In genomic region chr15:50051811-50052419, GRCh38 we compare ENCODE assay signal across 8 cellular contexts.
A peak's percentile ranks its signal among the peaks of the same experiment; 100 is the strongest.
DNase-seq lines count a peak whose midpoint lies in the region; ATAC-seq and TF ChIP-seq lines count a peak whose summit lies in the region.

No MANE protein-coding gene starts in this region.

- no peak for TF ChIP-seq POLR2A in tibial nerve (IDR thresholded peaks at IDR 0.05)

- no peak overlapping the region for H3K9ac ChIP-seq in OCI-LY1 (ENCODE audit: low read length)
- H3K9ac ChIP-seq in liver (ENCODE audit: low read depth in 1 of 2, low read length in 2 of 2) = no peak overlapping the region

- H2AFZ ChIP-seq in OCI-LY1 (ENCODE audit: low read length) = no peak overlapping the region

- no peaks in the 10 kb centered on the region for H3K27me3 ChIP-seq in HAP-1 (ENCODE audit: low read depth)
- H3K27me3 ChIP-seq in OCI-LY1 (ENCODE audit: insufficient read depth, low read length) = no peaks in the 10 kb centered on the region
- H3K27me3 ChIP-seq in liver (ENCODE audit: control insufficient read depth in 4 of 4, insufficient read depth in 4 of 4, low read length in 3 of 4) = no peaks in the 10 kb centered on the region
- H3K27me3 ChIP-seq in tibial nerve = no peaks in the 10 kb centered on the region

- H4K20me1 ChIP-seq in OCI-LY1 (ENCODE audit: insufficient read depth, low read length) = no peaks in the 10 kb centered on the region

- in situ Hi-C loops in Caki2 (cut with HindIII; ENCODE audit: low pct_unique_long_range_greater_than_20kb, low sequenced_read_pairs) (no loop called here), HAP-1 (cut with MboI; ENCODE audit: low sequenced_read_pairs) (no loop called here)

- H3K4me2 ChIP-seq in OCI-LY1 (ENCODE audit: low read length) = no peak overlapping the region

- H3K4me1 ChIP-seq in HAP-1 = peaks cover 12% of the 10 kb centered on the region
- no peaks in the 10 kb centered on the region for H3K4me1 ChIP-seq in OCI-LY1 (ENCODE audit: insufficient read depth, low read length, severe bottlenecking)
- H3K4me1 ChIP-seq in liver (ENCODE audit: control insufficient read depth in 4 of 4, insufficient read depth in 4 of 4, low read length in 3 of 4) = no peaks in the 10 kb centered on the region
- H3K4me1 ChIP-seq in tibial nerve = peaks cover 0 to 36% (median 9%) of the 10 kb centered on the region in 4 donors

- H3K27ac ChIP-seq in OCI-LY1 (ENCODE audit: low read depth, low read length, poor library complexity, severe bottlenecking) (no peak overlapping the region), liver (ENCODE audit: low read depth in 1 of 2, low read length in 2 of 2) (no peak overlapping the region), tibial nerve (peak overlapping the region in 2 of 4 donors; percentile 58 to 62)

- peak; percentile 88 to 90 for TF ChIP-seq RAD21 in liver (IDR thresholded peaks at IDR 0.05)

- peak; percentile 42; the same call in 1 of the 2 replicates for TF ChIP-seq CTCF in OCI-LY1 (IDR thresholded peaks at IDR 0.05; ENCODE audit: low read length)
- TF ChIP-seq CTCF in choroid plexus epithelial cell (conservative IDR thresholded peaks at IDR 0.05; ENCODE audit: low read depth, low read length) = peak; percentile 90
- TF ChIP-seq CTCF in liver (IDR thresholded peaks at IDR 0.05; ENCODE audit: low read depth, low read length, missing input control) = peak; percentile 62
- TF ChIP-seq CTCF in tibial nerve (IDR thresholded peaks at IDR 0.05) = peak; percentile 35 to 76 (median 68)

- H3K9me2 ChIP-seq in OCI-LY1 (ENCODE audit: low read depth, low read length) = no peaks in the 10 kb centered on the region

- H3K79me2 ChIP-seq in OCI-LY1 (ENCODE audit: insufficient read depth, low read length) = no peaks in the 10 kb centered on the region

- H3F3A ChIP-seq in OCI-LY1 (ENCODE audit: insufficient read depth, low read length) = no peaks in the 10 kb centered on the region

- DNase-seq in Caki2 (ENCODE audit: low read depth) = peak; percentile 39
- peak; percentile 58 to 69 for DNase-seq in HAP-1 (ENCODE audit: low spot score in 2 of 2)
- peak; percentile 93 for DNase-seq in choroid plexus epithelial cell (ENCODE audit: low read depth)
- peak; percentile 27 to 88 for DNase-seq in tibial nerve (ENCODE audit: low spot score in 2 of 2)

- no peak overlapping the region for H3K4me3 ChIP-seq in HAP-1
- H3K4me3 ChIP-seq in OCI-LY1 (ENCODE audit: low read depth, low read length, poor library complexity, severe bottlenecking) = no peak overlapping the region
- H3K4me3 ChIP-seq in choroid plexus epithelial cell (ENCODE audit: low read depth, low read length) = no peak overlapping the region
- H3K4me3 ChIP-seq in liver (ENCODE audit: low read depth in 1 of 3, low read length in 3 of 3) = no peak overlapping the region
- no peak overlapping the region for H3K4me3 ChIP-seq in tibial nerve

- 39% methylated on average over 3 of the region's 3 CpGs for WGBS in liver
- WGBS in tibial nerve, 2 donors = 20 to 31% methylated on average over 3 of the region's 3 CpGs

- H3K36me3 ChIP-seq in HAP-1 (replicated peaks) (no peaks in the 10 kb centered on the region), OCI-LY1 (ENCODE audit: insufficient read depth, low read length) (no peaks in the 10 kb centered on the region), liver (ENCODE audit: control insufficient read depth in 4 of 4, insufficient read depth in 3 of 4, low read depth in 1 of 4, low read length in 3 of 4) (no peaks in the 10 kb centered on the region), tibial nerve (no peaks in the 10 kb centered on the region)

- ATAC-seq in GM21529 (IDR thresholded peaks at IDR 0.05; ENCODE audit: unreplicated experiment) = no peak
- no peak for ATAC-seq in GM18909 (IDR thresholded peaks at IDR 0.05; ENCODE audit: poor library complexity, unreplicated experiment)

- peak in 1 of 2 donors; percentile 55 for TF ChIP-seq EP300 in tibial nerve (IDR thresholded peaks at IDR 0.05)

- H3K9me3 ChIP-seq in HAP-1 (no peaks in the 10 kb centered on the region), OCI-LY1 (ENCODE audit: low read length) (no peaks in the 10 kb centered on the region), liver (ENCODE audit: control insufficient read depth in 4 of 4, low read length in 3 of 4) (no peaks in the 10 kb centered on the region), tibial nerve (no peaks in the 10 kb centered on the region)

TF ChIP-seq in liver, 16 proteins besides CTCF, POLR2A, EP300 and RAD21:
- TF ChIP-seq NR2F2 (IDR thresholded peaks at IDR 0.05) = no peak
- TF ChIP-seq, protein P1, sequence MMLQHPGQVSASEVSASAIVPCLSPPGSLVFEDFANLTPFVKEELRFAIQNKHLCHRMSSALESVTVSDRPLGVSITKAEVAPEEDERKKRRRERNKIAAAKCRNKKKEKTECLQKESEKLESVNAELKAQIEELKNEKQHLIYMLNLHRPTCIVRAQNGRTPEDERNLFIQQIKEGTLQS (IDR thresholded peaks at IDR 0.05) = peak; percentile 61
- no peak for TF ChIP-seq GABPA (IDR thresholded peaks at IDR 0.05 in 1 of 2, conservative IDR thresholded peaks at IDR 0.05 in 1 of 2)
- TF ChIP-seq FOXA2 (IDR thresholded peaks at IDR 0.05) = no peak
- TF ChIP-seq HNF4A (conservative IDR thresholded peaks at IDR 0.05) = peak in 1 of 2 donors; percentile 19
- TF ChIP-seq FOXA1 (IDR thresholded peaks at IDR 0.05) = no peak
- no peak for TF ChIP-seq ZBTB33 (IDR thresholded peaks at IDR 0.05)
- TF ChIP-seq RXRA (IDR thresholded peaks at IDR 0.05) = no peak
- TF ChIP-seq REST (IDR thresholded peaks at IDR 0.05) = no peak
- TF ChIP-seq TAF1 (conservative IDR thresholded peaks at IDR 0.05) = no peak
- no peak for TF ChIP-seq SP1 (IDR thresholded peaks at IDR 0.05)
- no peak for TF ChIP-seq YY1 (IDR thresholded peaks at IDR 0.05)
TF ChIP-seq in liver: peak in this region for 2.

Comparison
In these comparisons a context has a peak if more than half of its experiments do, and no peak if none do; other contexts are left out.
1. DNase-seq: peak in every context shown above with its lines; median percentile 93 in choroid plexus epithelial cell; 64 in HAP-1; 58 in tibial nerve; 39 in Caki2.